In genomic region chr17:57662021-57662420, GRCh38 we compare ENCODE assay signal across 12 cellular contexts.
DNase-seq lines count a peak whose midpoint lies in the region; ATAC-seq, FAIRE-seq and TF ChIP-seq lines count a peak whose summit lies in the region.
"Had no signal": no experiment of that assay in that cellular context is flagged by ENCODE, and none has a peak within 500 bp of the region (broad histone marks: within the 10 kb centered on the region; RNA-seq: fewer than 3 reads in every experiment).

No MANE protein-coding gene starts in this region.

- no peak overlapping the region for H4K91ac ChIP-seq in neuronal stem cell (ENCODE audit: low read depth, low read length, poor library complexity)

- peaks cover 24% of the 10 kb centered on the region for H3K36me3 Mint-ChIP-seq in CD4-positive, CD25-positive, alpha-beta regulatory T cell
- H3K36me3 Mint-ChIP-seq in nephron (ENCODE audit: low read depth), result peaks cover 18% of the 10 kb centered on the region
- H3K36me3 Mint-ChIP-seq in activated naive CD8-positive, alpha-beta T cell treated with anti-CD3 and anti-CD28 coated beads, Interleukin-2, amount 50 U/mL, for 24 hours (ENCODE audit: low read depth), result no peaks in the 10 kb centered on the region

- no peak overlapping the region for H2BK120ac ChIP-seq in neuronal stem cell (ENCODE audit: low read depth, low read length)

- no peaks in the 10 kb centered on the region for H3K9me3 ChIP-seq in CD4-positive, CD25-positive, alpha-beta regulatory T cell (ENCODE audit: control insufficient read depth in 2 of 2, low read length in 2 of 2)
- H3K9me3 ChIP-seq in adrenal gland (replicated peaks in 1 of 3), result no peaks in the 10 kb centered on the region
- no peaks in the 10 kb centered on the region for H3K9me3 ChIP-seq in neuronal stem cell (replicated peaks in 1 of 2; ENCODE audit: control insufficient read depth in 2 of 2, insufficient read depth in 1 of 2, low read depth in 1 of 2, low read length in 2 of 2)

- no peak for FAIRE-seq in RCC 7860 (lab: Jason Lieb, UNC)

- no peaks in the 10 kb centered on the region for H3K27me3 Mint-ChIP-seq in CD4-positive, CD25-positive, alpha-beta regulatory T cell
- H3K27me3 Mint-ChIP-seq in nephron (ENCODE audit: low read depth), result peaks cover 10% of the 10 kb centered on the region
- no peaks in the 10 kb centered on the region for H3K27me3 Mint-ChIP-seq in activated naive CD8-positive, alpha-beta T cell treated with anti-CD3 and anti-CD28 coated beads, Interleukin-2, amount 50 U/mL, for 24 hours
- H3K27me3 Mint-ChIP-seq: CD8-positive, alpha-beta memory T cell; stimulated activated memory B cell treated with anti-CD40 and anti-IgM and Interleukin-4, amounts not matched to agents 10 μg/mL and 1 μg/mL and 100 μg/mL, for 72 hours had no signal

- H2BK12ac ChIP-seq in neuronal stem cell (ENCODE audit: low read length), result no peak overlapping the region

- H3K79me1 ChIP-seq in neuronal stem cell (ENCODE audit: low read depth, low read length), result no peaks in the 10 kb centered on the region

- H3K4me3 ChIP-seq in CD4-positive, CD25-positive, alpha-beta regulatory T cell (ENCODE audit: low read depth, low read length), result no peak overlapping the region
- H3K4me3 ChIP-seq in adrenal gland (no peak overlapping the region), neuronal stem cell (ENCODE audit: low read length in 2 of 2) (no peak overlapping the region)

- H2AK5ac ChIP-seq in neuronal stem cell (ENCODE audit: low read depth, low read length), result no peak overlapping the region

- H3K27ac Mint-ChIP-seq in CD4-positive, CD25-positive, alpha-beta regulatory T cell, result peak overlapping the region; percentile 51 to 79 (median 60)
- H3K27ac Mint-ChIP-seq in nephron, result peak overlapping the region; percentile 88 to 96 (median 94)
- H3K27ac Mint-ChIP-seq in activated naive CD8-positive, alpha-beta T cell treated with anti-CD3 and anti-CD28 coated beads, Interleukin-2, amount 50 U/mL, for 24 hours, result no peak overlapping the region

- no peaks in the 10 kb centered on the region for H3K27me3 ChIP-seq in CD4-positive, CD25-positive, alpha-beta regulatory T cell (ENCODE audit: control insufficient read depth, insufficient read depth, low read length)
- H3K27me3 ChIP-seq in adrenal gland, result no peaks in the 10 kb centered on the region
- no peaks in the 10 kb centered on the region for H3K27me3 ChIP-seq in neuronal stem cell (ENCODE audit: control insufficient read depth in 3 of 3, insufficient read depth in 3 of 3, low read depth in 1 of 3, low read length in 3 of 3)

- no peak overlapping the region for H2BK5ac ChIP-seq in neuronal stem cell (ENCODE audit: low read length)

- H3K4me1 Mint-ChIP-seq in CD4-positive, CD25-positive, alpha-beta regulatory T cell, result peaks cover 0 to 16% (median 7%) of the 10 kb centered on the region in 4 donors
- H3K4me1 Mint-ChIP-seq in nephron, result peaks cover 61% of the 10 kb centered on the region
- H3K4me1 Mint-ChIP-seq in activated naive CD8-positive, alpha-beta T cell treated with anti-CD3 and anti-CD28 coated beads, Interleukin-2, amount 50 U/mL, for 24 hours, result peaks cover 2% of the 10 kb centered on the region

- no peak for TF ChIP-seq CTCF in adrenal gland (IDR thresholded peaks at IDR 0.05)
- no peak for TF ChIP-seq CTCF in nephron (IDR thresholded peaks at IDR 0.05; ENCODE audit: unreplicated experiment in 3 of 3)

- no peak overlapping the region for H3K27ac ChIP-seq in CD4-positive, CD25-positive, alpha-beta regulatory T cell (ENCODE audit: insufficient read depth, low read length, poor library complexity, severe bottlenecking)
- peak overlapping the region in 4 of 5 donors; percentile 29 to 96 (median 80) for H3K27ac ChIP-seq in adrenal gland
- no peak overlapping the region for H3K27ac ChIP-seq in neuronal stem cell (replicated peaks; ENCODE audit: low read length)
- H3K27ac ChIP-seq: HL-60 had no signal

- H3K4me1 ChIP-seq in CD4-positive, CD25-positive, alpha-beta regulatory T cell (ENCODE audit: control insufficient read depth, insufficient read depth, low read length, poor library complexity, severe bottlenecking), result no peaks in the 10 kb centered on the region
- peaks cover 39 to 55% of the 10 kb centered on the region in 2 donors for H3K4me1 ChIP-seq in adrenal gland (replicated peaks in 1 of 2)
- H3K4me1 ChIP-seq in neuronal stem cell (ENCODE audit: control insufficient read depth in 2 of 2, insufficient read depth in 1 of 2, low read depth in 1 of 2, low read length in 2 of 2), result peaks cover 34 to 36% of the 10 kb centered on the region in 2 donors

- no peak overlapping the region for H3K18ac ChIP-seq in neuronal stem cell (ENCODE audit: low read length)

- no peak overlapping the region for H3K4ac ChIP-seq in neuronal stem cell (ENCODE audit: low read length)

- H4K8ac ChIP-seq in neuronal stem cell (ENCODE audit: low read depth, low read length), result no peak overlapping the region

- no peak for TF ChIP-seq POLR2A in adrenal gland (IDR thresholded peaks at IDR 0.05)

- no peak for DNase-seq in CD4-positive, CD25-positive, alpha-beta regulatory T cell
- peak; percentile 75 for DNase-seq in NCI-H1436 (lab: John Stamatoyannopoulos, UW)
- no peak for DNase-seq in adrenal gland
- DNase-seq in RCC 7860 (ENCODE audit: low spot score), result no peak
- DNase-seq in neuronal stem cell (ENCODE audit: low spot score), result no peak
- no peak for DNase-seq in activated naive CD8-positive, alpha-beta T cell treated with anti-CD3 and anti-CD28 coated beads, Interleukin-2, amount 50 U/mL, for 24 hours
- DNase-seq: CD8-positive, alpha-beta memory T cell; H7 had no signal

- H3K9ac ChIP-seq in neuronal stem cell (ENCODE audit: low read depth, low read length, poor library complexity), result no peak overlapping the region

- no peak overlapping the region for H3K14ac ChIP-seq in neuronal stem cell (ENCODE audit: low read length)

- H3K9me3 Mint-ChIP-seq in CD4-positive, CD25-positive, alpha-beta regulatory T cell, result no peaks in the 10 kb centered on the region
- H3K9me3 Mint-ChIP-seq in nephron, result no peaks in the 10 kb centered on the region
- no peaks in the 10 kb centered on the region for H3K9me3 Mint-ChIP-seq in activated naive CD8-positive, alpha-beta T cell treated with anti-CD3 and anti-CD28 coated beads, Interleukin-2, amount 50 U/mL, for 24 hours
- H3K9me3 Mint-ChIP-seq: CD8-positive, alpha-beta memory T cell; stimulated activated memory B cell treated with anti-CD40 and anti-IgM and Interleukin-4, amounts not matched to agents 10 μg/mL and 1 μg/mL and 100 μg/mL, for 72 hours had no signal

- no peak for ATAC-seq in CD4-positive, CD25-positive, alpha-beta regulatory T cell (ENCODE audit: low read depth in 2 of 2)
- no peak for ATAC-seq in HG02623 (IDR thresholded peaks at IDR 0.05; ENCODE audit: unreplicated experiment)
- ATAC-seq in activated naive CD8-positive, alpha-beta T cell treated with anti-CD3 and anti-CD28 coated beads, Interleukin-2, amount 50 U/mL, for 24 hours, result no peak

- WGBS in adrenal gland, 4 donors, result 68 to 82% (median 74%) methylated on average over 4 of the region's 4 CpGs
- WGBS in neuronal stem cell (ENCODE audit: extremely low coverage in 2 of 2, insufficient read length in 2 of 2, insufficient replicate concordance in 1 of 2), 2 donors, result no CpG with 5 or more reads among the region's 4 CpGs

- no peak overlapping the region for H3K23ac ChIP-seq in neuronal stem cell (ENCODE audit: low read depth, low read length, poor library complexity)

- H2AFZ ChIP-seq in neuronal stem cell (ENCODE audit: low read length), result no peak overlapping the region

- intact Hi-C loops in adrenal gland (cut with DNase I), result no loop called here

- H3K36me3 ChIP-seq in CD4-positive, CD25-positive, alpha-beta regulatory T cell (ENCODE audit: control insufficient read depth, insufficient read depth, low read length), result no peaks in the 10 kb centered on the region
- no peaks in the 10 kb centered on the region for H3K36me3 ChIP-seq in adrenal gland (replicated peaks in 1 of 2)
- peaks cover 3 to 39% of the 10 kb centered on the region in 2 donors for H3K36me3 ChIP-seq in neuronal stem cell (replicated peaks in 1 of 2; ENCODE audit: control insufficient read depth in 2 of 2, insufficient read depth in 2 of 2, low read length in 2 of 2)

- no peak overlapping the region for H3K4me2 ChIP-seq in neuronal stem cell (ENCODE audit: insufficient read depth, low read length, poor library complexity, severe bottlenecking)

- no peak overlapping the region for H2BK15ac ChIP-seq in neuronal stem cell (ENCODE audit: low read length)

- no peak overlapping the region for H3K4me3 Mint-ChIP-seq in CD4-positive, CD25-positive, alpha-beta regulatory T cell
- H3K4me3 Mint-ChIP-seq in nephron, result peak overlapping the region in 1 of 3 experiments; percentile 37
- H3K4me3 Mint-ChIP-seq in activated naive CD8-positive, alpha-beta T cell treated with anti-CD3 and anti-CD28 coated beads, Interleukin-2, amount 50 U/mL, for 24 hours, result no peak overlapping the region

Comparison
In these comparisons a context has a peak if more than half of its experiments do, and no peak if none do; other contexts are left out.
1. H3K27ac ChIP-seq: peak in adrenal gland (4 of 5); none in CD4-positive, CD25-positive, alpha-beta regulatory T cell (single experiment) and neuronal stem cell (single experiment).